In genomic region chr6:52984247-52984646, GRCh38 we compare ENCODE assay signal across 9 cellular contexts. TPM values are rescaled to one million over a fixed set of nuclear protein-coding genes. Genes with fewer than 3 reads are reported as not detected.
A peak's percentile ranks its signal among the peaks of the same experiment; 100 is the strongest.
DNase-seq lines count a peak whose midpoint lies in the region; ATAC-seq, FAIRE-seq and TF ChIP-seq lines count a peak whose summit lies in the region.
"Had no signal": no experiment of that assay in that cellular context is flagged by ENCODE, and none has a peak within 500 bp of the region (broad histone marks: within the 10 kb centered on the region; RNA-seq: fewer than 3 reads in every experiment).

No MANE protein-coding gene starts in this region.

- TF ChIP-seq POLR2A in GM12892 (IDR thresholded peaks at IDR 0.05; ENCODE audit: low read depth, low read length): no peak
- no peak for TF ChIP-seq POLR2A in body of pancreas (IDR thresholded peaks at IDR 0.05)

- no peaks in the 10 kb centered on the region for H3K9me3 ChIP-seq in body of pancreas
- H3K9me3 ChIP-seq: right lobe of liver had no signal

- peak; percentile 88 for ATAC-seq in GM21786 (IDR thresholded peaks at IDR 0.05; ENCODE audit: unreplicated experiment)
- ATAC-seq in esophagus mucosa: peak; percentile 25
- no peak for ATAC-seq in GM19328 (IDR thresholded peaks at IDR 0.05; ENCODE audit: unreplicated experiment)
- no peak for ATAC-seq in body of pancreas

- H3K36me3 ChIP-seq in body of pancreas (replicated peaks in 1 of 2; ENCODE audit: insufficient read depth in 1 of 2, low read depth in 2 of 2): peaks cover 0 to 6% of the 10 kb centered on the region in 2 donors

- TF ChIP-seq CTCF in body of pancreas (IDR thresholded peaks at IDR 0.05): no peak

- intact Hi-C loops in body of pancreas (cut with DNase I): no loop called here

- no peaks in the 10 kb centered on the region for H3K27me3 ChIP-seq in body of pancreas
- H3K27me3 ChIP-seq: right lobe of liver had no signal

- no peak overlapping the region for H3K27ac ChIP-seq in body of pancreas
- H3K27ac ChIP-seq: right lobe of liver had no signal

- 73 to 90% methylated on average over 3 of the region's 3 CpGs for WGBS in body of pancreas, 2 donors

- DNase-seq in GM12892 (ENCODE audit: insufficient read length): no peak
- DNase-seq in MV-4-11 (lab: John Stamatoyannopoulos, UW): peak; percentile 74
- no peak for DNase-seq in body of pancreas
- no peak for DNase-seq in dermis blood vessel endothelial cell
- no peak for DNase-seq in NCI-H2081 (lab: John Stamatoyannopoulos, UW)
- DNase-seq: right lobe of liver had no signal

- H3K4me1 ChIP-seq in body of pancreas: no peaks in the 10 kb centered on the region
- H3K4me1 ChIP-seq: right lobe of liver had no signal

- FAIRE-seq in GM12892 (lab: Jason Lieb, UNC): peak; percentile 63

- no peak overlapping the region for H3K4me3 ChIP-seq in body of pancreas
- H3K4me3 ChIP-seq: right lobe of liver had no signal

RNA-seq across cellular contexts. Expression of gene GSTA4, which starts 10.8 kb away (rescaled TPM):
- 3.5 TPM for polyA plus RNA-seq in GM12892 (2012; ENCODE audit: missing spikeins)
- total RNA-seq in esophagus mucosa: 64.0 TPM
- total RNA-seq in body of pancreas: 10 to 100 TPM; 13.5 to 27.7 TPM
- total RNA-seq in dermis blood vessel endothelial cell: 17.7 and 26.1 TPM in 2 replicates

Comparison
In these comparisons a context has a peak if more than half of its experiments do, and no peak if none do; other contexts are left out.
1. ATAC-seq: peak in GM21786 (single experiment) and esophagus mucosa (single experiment); none in GM19328 (single experiment) and body of pancreas (single experiment).